ENCODE assay signal across 8 cellular contexts in the genomic region with DNA sequence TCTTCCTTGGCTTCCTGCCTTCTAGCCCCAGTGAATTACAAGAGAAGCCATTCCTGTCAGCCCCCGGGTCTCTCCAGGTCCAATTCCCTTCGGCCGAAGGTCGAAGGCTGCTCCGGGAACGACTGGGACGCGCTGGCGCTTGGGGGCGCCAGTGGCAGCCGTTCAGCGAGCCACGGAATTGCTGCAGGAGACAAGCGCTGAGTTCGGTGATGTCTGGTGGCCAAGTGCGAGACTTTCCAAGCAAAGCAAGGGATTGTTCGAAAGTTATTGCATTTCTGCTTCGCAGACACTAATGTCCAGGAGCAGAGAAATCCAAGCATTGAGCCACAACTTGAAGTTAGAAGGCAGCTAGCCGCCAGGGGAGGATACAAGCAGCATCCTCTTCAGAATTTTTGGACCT. TPM values are rescaled to one million over a fixed set of nuclear protein-coding genes. Genes with fewer than 3 reads are reported as not detected.
DNase-seq lines count a peak whose midpoint lies in the region; ATAC-seq and TF ChIP-seq lines count a peak whose summit lies in the region.

No MANE protein-coding gene starts in this region.

- H3K79me2 ChIP-seq in fibroblast of lung (ENCODE audit: control insufficient read depth, insufficient read depth, low read length) (no peaks in the 10 kb centered on the region), osteoblast (ENCODE audit: insufficient read depth, low read length) (no peaks in the 10 kb centered on the region)

- peak; percentile 40 for DNase-seq in activated CD4-positive, alpha-beta T cell treated with anti-CD3 and anti-CD28 coated beads for 36 hours
- no peak for DNase-seq in activated CD4-positive, alpha-beta T cell treated with anti-CD3 and anti-CD28 coated beads for 4 hours
- DNase-seq in NT2/D1 (ENCODE audit: low read depth, low spot score) (no peak), fibroblast of lung (ENCODE audit: low read depth in 2 of 2) (peak in 1 of 2 donors; percentile 45), osteoblast (ENCODE audit: insufficient read length, low spot score, missing footprints) (peak; percentile 69), HuH-7.5 (ENCODE audit: low spot score) (no peak), NK-92 (lab: John Stamatoyannopoulos, UW; ENCODE audit: unreplicated experiment) (no peak)

- no peak overlapping the region for H3K27ac Mint-ChIP-seq in activated CD4-positive, alpha-beta T cell treated with anti-CD3 and anti-CD28 coated beads for 36 hours

- peak; percentile 38 for ATAC-seq in activated CD4-positive, alpha-beta T cell treated with anti-CD3 and anti-CD28 coated beads for 36 hours
- no peak for ATAC-seq in HG03354 (IDR thresholded peaks at IDR 0.05; ENCODE audit: poor library complexity, severe bottlenecking, unreplicated experiment)

- H3K4me2 ChIP-seq in fibroblast of lung (ENCODE audit: extremely low read depth, insufficient read depth, low read length) (peak overlapping the region; percentile 86), osteoblast (ENCODE audit: insufficient read depth, low read length) (peak overlapping the region; percentile 83)

- no peak overlapping the region for H3K4me3 Mint-ChIP-seq in activated CD4-positive, alpha-beta T cell treated with anti-CD3 and anti-CD28 coated beads for 36 hours

- no peaks in the 10 kb centered on the region for H4K20me1 ChIP-seq in fibroblast of lung (ENCODE audit: control insufficient read depth, extremely low read depth, insufficient read depth, low read length)
- no peaks in the 10 kb centered on the region for H4K20me1 ChIP-seq in osteoblast (ENCODE audit: insufficient read depth, low read length)

- intact Hi-C loops in activated CD4-positive, alpha-beta T cell treated with anti-CD3 and anti-CD28 coated beads for 36 hours (cut with DNase I, micrococcal nuclease) = loop anchor here in 1 of 2 experiments (5.0 kb wide), 2 partner anchors 145 to 700 kb away; no protein-coding TSS in a partner anchor

- H3K9me3 ChIP-seq in NT2/D1 (ENCODE audit: insufficient read depth, low read length) (no peaks in the 10 kb centered on the region), fibroblast of lung (ENCODE audit: control insufficient read depth, insufficient read depth, low read depth, low read length) (no peaks in the 10 kb centered on the region), osteoblast (ENCODE audit: low read depth, low read length) (no peaks in the 10 kb centered on the region)

- peak overlapping the region; percentile 45 for H3K4me3 ChIP-seq in NT2/D1 (ENCODE audit: insufficient read length, low read depth)
- H3K4me3 ChIP-seq in fibroblast of lung (replicated peaks in 1 of 4; ENCODE audit: control extremely low read depth in 1 of 4, insufficient read depth in 1 of 4, low read depth in 3 of 4, low read length in 4 of 4) = peak overlapping the region; percentile 49 to 65 (median 55)
- H3K4me3 ChIP-seq in osteoblast (ENCODE audit: insufficient read depth, low read length) = peak overlapping the region; percentile 59

- peaks cover 24% of the 10 kb centered on the region for H3K4me1 Mint-ChIP-seq in activated CD4-positive, alpha-beta T cell treated with anti-CD3 and anti-CD28 coated beads for 36 hours

- no peaks in the 10 kb centered on the region for H3K9me3 Mint-ChIP-seq in activated CD4-positive, alpha-beta T cell treated with anti-CD3 and anti-CD28 coated beads for 36 hours (ENCODE audit: low read depth)

- POLR2A ChIA-PET in activated CD4-positive, alpha-beta T cell treated with anti-CD3 and anti-CD28 coated beads for 36 hours (lab: Charles Lee) = no interaction called here

- H3K27me3 ChIP-seq in NT2/D1 (ENCODE audit: insufficient read depth, insufficient read length) (peaks cover 47% of the 10 kb centered on the region), fibroblast of lung (ENCODE audit: control insufficient read depth, insufficient read depth, low read length) (peaks cover 18% of the 10 kb centered on the region), osteoblast (ENCODE audit: insufficient read depth, low read length) (peaks cover 46% of the 10 kb centered on the region)

- H2AFZ ChIP-seq in fibroblast of lung (ENCODE audit: low read length) (peak overlapping the region; percentile 44), osteoblast (ENCODE audit: low read length) (peak overlapping the region; percentile 25)

- H3K9ac ChIP-seq in NT2/D1 (ENCODE audit: insufficient read length, low read depth) = no peak overlapping the region
- no peak overlapping the region for H3K9ac ChIP-seq in fibroblast of lung (ENCODE audit: insufficient read depth, low read length)

- H3K36me3 ChIP-seq in NT2/D1 (ENCODE audit: insufficient read depth, insufficient read length, low read length) (no peaks in the 10 kb centered on the region), fibroblast of lung (ENCODE audit: control insufficient read depth, insufficient read depth, low read length) (no peaks in the 10 kb centered on the region), osteoblast (ENCODE audit: insufficient read depth, low read length) (no peaks in the 10 kb centered on the region)

- TF ChIP-seq CTCF in fibroblast of lung (conservative IDR thresholded peaks at IDR 0.05 in 1 of 2, IDR thresholded peaks at IDR 0.05 in 1 of 2; ENCODE audit: low read depth in 1 of 2, low read length in 2 of 2) (peak; percentile 48 to 62), osteoblast (IDR thresholded peaks at IDR 0.05; ENCODE audit: extremely low read depth, low read depth, low read length) (peak; percentile 50)

- H3K27ac ChIP-seq in fibroblast of lung (ENCODE audit: insufficient read depth, low read length) (no peak overlapping the region), osteoblast (ENCODE audit: low read depth, low read length) (no peak overlapping the region)

- H3K36me3 Mint-ChIP-seq in activated CD4-positive, alpha-beta T cell treated with anti-CD3 and anti-CD28 coated beads for 36 hours (ENCODE audit: low read depth) = no peaks in the 10 kb centered on the region

- peaks cover 54% of the 10 kb centered on the region for H3K27me3 Mint-ChIP-seq in activated CD4-positive, alpha-beta T cell treated with anti-CD3 and anti-CD28 coated beads for 36 hours

- CTCF ChIA-PET in activated CD4-positive, alpha-beta T cell treated with anti-CD3 and anti-CD28 coated beads for 36 hours (lab: Charles Lee) = interaction anchor here (1.0 kb wide), 1 partner anchor 146 kb away, joined by 3 read pairs; no protein-coding TSS in a partner anchor

- H3K4me1 ChIP-seq in NT2/D1 (ENCODE audit: insufficient read depth, insufficient read length) = no peaks in the 10 kb centered on the region
- H3K4me1 ChIP-seq in fibroblast of lung (ENCODE audit: control insufficient read depth, extremely low read depth, insufficient read depth, low read length) = no peaks in the 10 kb centered on the region
- peaks cover 18% of the 10 kb centered on the region for H3K4me1 ChIP-seq in osteoblast (ENCODE audit: insufficient read depth, low read length)

RNA-seq across cellular contexts. Expression of gene DKK2, which starts 1.1 kb away (rescaled TPM):
- not detected for total RNA-seq in activated CD4-positive, alpha-beta T cell treated with anti-CD3 and anti-CD28 coated beads for 36 hours
- under 0.01 and 1.2 TPM in 2 replicates for total RNA-seq in fibroblast of lung
- polyA plus RNA-seq in fibroblast of lung = 0.48 and 4.0 TPM in 2 replicates
- polyA plus RNA-seq in fibroblast of lung (2012) = 0.56 and 2.3 TPM in 2 replicates
- polyA minus RNA-seq in fibroblast of lung (ENCODE audit: low replicate concordance) = 8.3 TPM in 1 of 2 replicates, not detected in the other
- total RNA-seq in osteoblast = under 0.01 TPM in 1 of 2 replicates, not detected in the other

Comparison
In these comparisons a context has a peak if more than half of its experiments do, and no peak if none do; other contexts are left out.
1. DNase-seq: peak in activated CD4-positive, alpha-beta T cell treated with anti-CD3 and anti-CD28 coated beads for 36 hours (single experiment) and osteoblast (single experiment); none in activated CD4-positive, alpha-beta T cell treated with anti-CD3 and anti-CD28 coated beads for 4 hours (0 of 2), NT2/D1 (single experiment), HuH-7.5 (single experiment) and NK-92 (single experiment).
2. Peak in every context shown above with its lines, with median percentiles within 50 percentile points of each other: H3K4me3 ChIP-seq.